17 cellular contexts compared by ENCODE assay signal in the genomic region with DNA sequence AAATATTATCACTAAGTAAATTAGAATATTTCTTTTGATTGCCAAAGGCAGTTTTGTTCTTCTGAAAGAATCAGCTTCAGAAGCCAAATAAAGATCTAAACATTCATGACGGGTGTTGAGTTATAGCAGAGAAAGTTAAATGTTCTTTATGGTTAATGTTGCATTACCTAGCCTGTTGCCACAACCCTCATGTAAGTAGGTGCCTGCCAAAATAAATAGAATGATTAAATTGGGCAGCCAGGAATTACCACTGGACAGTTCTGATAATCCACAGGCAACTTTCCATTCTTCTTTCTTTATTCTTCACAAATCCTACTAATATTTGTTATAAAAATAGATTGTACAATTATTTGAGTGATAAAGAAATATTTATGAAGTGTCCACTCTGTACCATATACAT.
"Had no signal": no experiment of that assay in that cellular context is flagged by ENCODE, and none has a peak within 500 bp of the region (broad histone marks: within the 10 kb centered on the region; RNA-seq: fewer than 3 reads in every experiment).

No MANE protein-coding gene starts in this region.

- DNase-seq: activated CD4-positive, alpha-beta T cell treated with anti-CD3 and anti-CD28 coated beads, Interleukin-2, amount 50 U/mL, for 4 hours; activated CD4-positive, CD25-positive, alpha-beta regulatory T cell treated with anti-CD3 and anti-CD28 coated beads, Interleukin-2, amount 50 U/mL, for 72 hours; activated CD8-positive, alpha-beta memory T cell treated with anti-CD3 and anti-CD28 coated beads, Interleukin-2, amount 10 ng/mL, durations not matched to agents 7 days and 5 days; activated effector memory CD4-positive, alpha-beta T cell treated with Interleukin-2 at 50 U/mL for 16 hours; activated T-cell treated with anti-CD3 and anti-CD28 coated beads, Interleukin-2, amount 50 U/mL, for 24 hours; foreskin keratinocyte; head of caudate nucleus; left ventricle myocardium inferior; mesendoderm; occipital lobe; sigmoid colon; stimulated activated CD4-positive, alpha-beta T cell treated with anti-CD3 and anti-CD28 coated beads, Interleukin-4, amount 100 ng/mL, for 24 hours; stimulated activated naive CD8-positive, alpha-beta T cell treated with anti-CD3 and anti-CD28 coated beads, Interleukin-15, amount 100 ng/mL, for 72 hours; testis; upper lobe of right lung had no signal

- H3K9me3 ChIP-seq: prostate gland, sigmoid colon, testis, upper lobe of right lung had no signal

- H3K36me3 ChIP-seq: left ventricle myocardium inferior, prostate gland, sigmoid colon, upper lobe of right lung had no signal

- H3K27me3 ChIP-seq: foreskin keratinocyte, sigmoid colon, testis, upper lobe of right lung had no signal

- H3K4me1 ChIP-seq: left ventricle myocardium inferior, prostate gland, testis, upper lobe of right lung had no signal

- H3K4me3 ChIP-seq: left ventricle myocardium inferior, prostate gland, sigmoid colon, testis, upper lobe of right lung had no signal

- ATAC-seq: activated CD8-positive, alpha-beta memory T cell treated with anti-CD3 and anti-CD28 coated beads, Interleukin-2, amount 10 ng/mL, durations not matched to agents 7 days and 5 days; esophagus mucosa; foreskin keratinocyte; stimulated activated naive CD8-positive, alpha-beta T cell treated with anti-CD3 and anti-CD28 coated beads, Interleukin-15, amount 100 ng/mL, for 72 hours; upper lobe of right lung had no signal

- H3K27ac ChIP-seq: foreskin keratinocyte, left ventricle myocardium inferior, prostate gland, sigmoid colon, testis, upper lobe of right lung had no signal
